1 cellular context compared by ENCODE assay signal in the genomic region with DNA sequence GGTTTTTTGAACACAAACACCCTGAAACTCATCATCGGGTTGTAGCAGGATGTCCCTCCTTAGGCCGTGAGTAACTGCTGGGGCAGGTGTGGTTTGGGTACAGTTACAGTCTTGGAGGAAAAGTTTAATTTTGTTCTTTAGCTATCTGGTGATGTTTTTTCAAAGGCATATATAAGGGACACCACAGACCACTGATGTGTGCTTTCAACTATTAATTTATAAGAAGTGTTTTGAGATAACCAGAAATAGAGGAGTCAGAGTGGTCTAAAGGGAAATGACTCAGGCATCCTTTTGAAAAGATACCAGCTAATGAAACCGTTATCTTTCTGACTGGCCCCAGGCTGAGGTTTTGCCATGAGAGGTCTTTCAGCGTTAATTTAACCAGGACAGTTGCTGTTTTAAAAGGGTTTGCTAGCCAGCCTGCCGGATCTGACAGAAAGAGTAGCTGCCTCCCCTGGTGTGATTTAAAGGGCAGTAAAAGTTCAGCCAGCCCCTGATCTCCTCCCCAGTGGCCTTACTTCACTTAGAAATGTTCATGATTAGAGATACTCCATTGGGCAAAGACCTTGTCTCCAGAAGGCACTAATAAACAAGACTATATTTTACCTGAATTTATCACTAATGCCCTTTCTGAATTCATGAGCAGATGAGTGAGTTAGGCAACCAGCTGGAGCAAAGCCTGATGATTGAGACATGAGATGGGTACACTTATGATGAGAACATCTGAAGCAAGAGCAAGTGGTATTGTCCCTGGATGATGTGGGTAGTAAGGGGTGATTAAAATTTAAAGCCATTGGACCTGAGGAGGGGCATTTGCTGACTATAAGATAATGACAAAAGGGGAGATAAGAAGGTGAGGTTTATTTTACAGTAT.
TF ChIP-seq lines count a peak whose summit lies in the region.

No MANE protein-coding gene starts in this region.

TF ChIP-seq in GM23338, 12 proteins besides CTCF, POLR2A, EP300 and RAD21 (continued from another document):
- TF ChIP-seq, protein P1, sequence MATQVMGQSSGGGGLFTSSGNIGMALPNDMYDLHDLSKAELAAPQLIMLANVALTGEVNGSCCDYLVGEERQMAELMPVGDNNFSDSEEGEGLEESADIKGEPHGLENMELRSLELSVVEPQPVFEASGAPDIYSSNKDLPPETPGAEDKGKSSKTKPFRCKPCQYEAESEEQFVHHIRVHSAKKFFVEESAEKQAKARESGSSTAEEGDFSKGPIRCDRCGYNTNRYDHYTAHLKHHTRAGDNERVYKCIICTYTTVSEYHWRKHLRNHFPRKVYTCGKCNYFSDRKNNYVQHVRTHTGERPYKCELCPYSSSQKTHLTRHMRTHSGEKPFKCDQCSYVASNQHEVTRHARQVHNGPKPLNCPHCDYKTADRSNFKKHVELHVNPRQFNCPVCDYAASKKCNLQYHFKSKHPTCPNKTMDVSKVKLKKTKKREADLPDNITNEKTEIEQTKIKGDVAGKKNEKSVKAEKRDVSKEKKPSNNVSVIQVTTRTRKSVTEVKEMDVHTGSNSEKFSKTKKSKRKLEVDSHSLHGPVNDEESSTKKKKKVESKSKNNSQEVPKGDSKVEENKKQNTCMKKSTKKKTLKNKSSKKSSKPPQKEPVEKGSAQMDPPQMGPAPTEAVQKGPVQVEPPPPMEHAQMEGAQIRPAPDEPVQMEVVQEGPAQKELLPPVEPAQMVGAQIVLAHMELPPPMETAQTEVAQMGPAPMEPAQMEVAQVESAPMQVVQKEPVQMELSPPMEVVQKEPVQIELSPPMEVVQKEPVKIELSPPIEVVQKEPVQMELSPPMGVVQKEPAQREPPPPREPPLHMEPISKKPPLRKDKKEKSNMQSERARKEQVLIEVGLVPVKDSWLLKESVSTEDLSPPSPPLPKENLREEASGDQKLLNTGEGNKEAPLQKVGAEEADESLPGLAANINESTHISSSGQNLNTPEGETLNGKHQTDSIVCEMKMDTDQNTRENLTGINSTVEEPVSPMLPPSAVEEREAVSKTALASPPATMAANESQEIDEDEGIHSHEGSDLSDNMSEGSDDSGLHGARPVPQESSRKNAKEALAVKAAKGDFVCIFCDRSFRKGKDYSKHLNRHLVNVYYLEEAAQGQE (IDR thresholded peaks at IDR 0.05; ENCODE audit: unreplicated experiment) = no peak
- TF ChIP-seq, protein P2, sequence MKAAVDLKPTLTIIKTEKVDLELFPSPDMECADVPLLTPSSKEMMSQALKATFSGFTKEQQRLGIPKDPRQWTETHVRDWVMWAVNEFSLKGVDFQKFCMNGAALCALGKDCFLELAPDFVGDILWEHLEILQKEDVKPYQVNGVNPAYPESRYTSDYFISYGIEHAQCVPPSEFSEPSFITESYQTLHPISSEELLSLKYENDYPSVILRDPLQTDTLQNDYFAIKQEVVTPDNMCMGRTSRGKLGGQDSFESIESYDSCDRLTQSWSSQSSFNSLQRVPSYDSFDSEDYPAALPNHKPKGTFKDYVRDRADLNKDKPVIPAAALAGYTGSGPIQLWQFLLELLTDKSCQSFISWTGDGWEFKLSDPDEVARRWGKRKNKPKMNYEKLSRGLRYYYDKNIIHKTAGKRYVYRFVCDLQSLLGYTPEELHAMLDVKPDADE (IDR thresholded peaks at IDR 0.05) = no peak
